Comparison of ENCODE assay signal across 23 cellular contexts in genomic region chr2:118489712-118490255, GRCh38.
"Had no signal": no experiment of that assay in that cellular context is flagged by ENCODE, and none has a peak within 500 bp of the region (broad histone marks: within the 10 kb centered on the region; RNA-seq: fewer than 3 reads in every experiment).

No MANE protein-coding gene starts in this region.

- H3K9me3 ChIP-seq: colonic mucosa, psoas muscle, testis, tibial artery, upper lobe of left lung had no signal

- H3K27me3 ChIP-seq: colonic mucosa, testis, tibial artery, upper lobe of left lung had no signal

- DNase-seq: caudate nucleus; colonic mucosa; effector memory CD4-positive, alpha-beta T cell; erythroblast; kidney; mesenchymal stem cell; naive thymus-derived CD8-positive, alpha-beta T cell; nephron progenitor cell; nucleus accumbens; psoas muscle; right cardiac atrium; sigmoid colon; stimulated activated CD4-positive, alpha-beta T cell treated with anti-CD3 and anti-CD28 coated beads, Interleukin-2, amount 100 ng/mL, for 24 hours; stimulated activated CD4-positive, alpha-beta T cell treated with anti-CD3 and anti-CD28 coated beads, Interleukin-4, amount 100 ng/mL, for 24 hours; stimulated activated naive CD8-positive, alpha-beta T cell treated with anti-CD3 and anti-CD28 coated beads, Interleukin-15, Interleukin-2, amounts not matched to agents 100 U/mL and 50 U/mL, for 24 hours; substantia nigra; testis; tibial artery; upper lobe of left lung had no signal

- H3K4me3 ChIP-seq: colonic mucosa, lung, psoas muscle, sigmoid colon, testis, tibial artery, upper lobe of left lung had no signal

- H3K9me3 Mint-ChIP-seq: dendritic cell treated with granulocyte-macrophage colony-stimulating factor and Interleukin-4, amounts not matched to agents 40 ng/mL and 50 ng/mL, for 4 days had no signal

- H3K4me1 Mint-ChIP-seq: naive thymus-derived CD8-positive, alpha-beta T cell; nephron progenitor cell; stimulated activated effector memory CD8-positive, alpha-beta T cell treated with anti-CD3 and anti-CD28 coated beads, Interleukin-12 subunit alpha, Interleukin-12 subunit beta, amount 100 ng/mL, for 72 hours had no signal

- ATAC-seq: left lobe of liver; naive thymus-derived CD8-positive, alpha-beta T cell; psoas muscle; right cardiac atrium; stimulated activated effector memory CD8-positive, alpha-beta T cell treated with anti-CD3 and anti-CD28 coated beads, Interleukin-12 subunit alpha, Interleukin-12 subunit beta, amount 100 ng/mL, for 72 hours; stimulated activated naive CD8-positive, alpha-beta T cell treated with anti-CD3 and anti-CD28 coated beads, Interleukin-15, Interleukin-2, amounts not matched to agents 100 U/mL and 50 U/mL, for 24 hours had no signal

- H3K36me3 ChIP-seq: colonic mucosa, sigmoid colon, tibial artery, upper lobe of left lung had no signal

- H3K4me1 ChIP-seq: colonic mucosa, psoas muscle, sigmoid colon, testis, tibial artery, upper lobe of left lung had no signal

- H3K4me3 Mint-ChIP-seq: dendritic cell treated with granulocyte-macrophage colony-stimulating factor and Interleukin-4, amounts not matched to agents 40 ng/mL and 50 ng/mL, for 4 days; naive thymus-derived CD8-positive, alpha-beta T cell; nephron progenitor cell; stimulated activated effector memory CD8-positive, alpha-beta T cell treated with anti-CD3 and anti-CD28 coated beads, Interleukin-12 subunit alpha, Interleukin-12 subunit beta, amount 100 ng/mL, for 72 hours had no signal

- H3K27ac Mint-ChIP-seq: dendritic cell treated with granulocyte-macrophage colony-stimulating factor and Interleukin-4, amounts not matched to agents 40 ng/mL and 50 ng/mL, for 4 days; naive thymus-derived CD8-positive, alpha-beta T cell; nephron progenitor cell; stimulated activated effector memory CD8-positive, alpha-beta T cell treated with anti-CD3 and anti-CD28 coated beads, Interleukin-12 subunit alpha, Interleukin-12 subunit beta, amount 100 ng/mL, for 72 hours had no signal

- H3K36me3 Mint-ChIP-seq: stimulated activated effector memory CD8-positive, alpha-beta T cell treated with anti-CD3 and anti-CD28 coated beads, Interleukin-12 subunit alpha, Interleukin-12 subunit beta, amount 100 ng/mL, for 72 hours had no signal

- H3K27ac ChIP-seq: colonic mucosa, psoas muscle, sigmoid colon, testis, tibial artery, upper lobe of left lung had no signal
